ENCODE assay signal across 11 cellular contexts in the genomic region with DNA sequence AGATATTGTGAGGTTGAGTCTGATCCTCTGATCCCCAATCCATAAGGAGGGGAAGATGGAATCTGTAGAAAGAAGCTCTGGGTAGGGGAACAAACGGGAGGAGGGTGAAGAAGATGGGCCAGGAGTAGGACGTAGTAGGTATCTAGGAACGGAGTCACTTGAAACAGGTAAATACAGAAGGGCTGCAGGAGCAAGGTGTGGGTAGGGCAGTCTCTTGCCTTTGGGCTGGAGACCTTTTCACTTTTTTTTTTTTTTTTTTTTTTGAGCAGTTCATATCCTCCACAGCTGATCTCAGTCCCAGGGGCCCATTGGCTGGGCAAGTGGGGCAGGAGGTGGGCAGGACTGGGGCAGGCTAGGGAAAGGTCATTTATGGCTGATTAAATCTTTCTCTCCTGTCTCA. TPM values are rescaled to one million over a fixed set of nuclear protein-coding genes. Genes with fewer than 3 reads are reported as not detected.
DNase-seq lines count a peak whose midpoint lies in the region; ATAC-seq and TF ChIP-seq lines count a peak whose summit lies in the region.
"Had no signal": no experiment of that assay in that cellular context is flagged by ENCODE, and none has a peak within 500 bp of the region (broad histone marks: within the 10 kb centered on the region; RNA-seq: fewer than 3 reads in every experiment).

No MANE protein-coding gene starts in this region.

- H3K36me3 ChIP-seq in esophagus squamous epithelium, result peaks cover 0 to 35% (median 0%) of the 10 kb centered on the region in 3 donors
- H3K36me3 ChIP-seq in smooth muscle cell (ENCODE audit: low read depth), result no peaks in the 10 kb centered on the region

- POLR2A ChIA-PET in T-cell (lab: Charles Lee), result no interaction called here

- H3K4me3 Mint-ChIP-seq in T-helper 2 cell treated with Interferon-gamma antibody and Interleukin-4, amounts not matched to agents 5 μg/mL and 100 μg/mL, for 36 hours, result peak overlapping the region; percentile 97
- H3K4me3 Mint-ChIP-seq in T-cell, result peak overlapping the region; percentile 97 to 99 (median 98)

- H3K79me2 ChIP-seq in smooth muscle cell (ENCODE audit: low read depth), result peaks cover 21% of the 10 kb centered on the region

- TF ChIP-seq CTCF in esophagus squamous epithelium (IDR thresholded peaks at IDR 0.05) (no peak), smooth muscle cell (IDR thresholded peaks at IDR 0.05; ENCODE audit: borderline replicate concordance, insufficient read depth, poor library complexity, severe bottlenecking) (no peak)

- no peak overlapping the region for H2AFZ ChIP-seq in smooth muscle cell (ENCODE audit: low read depth)

- peak overlapping the region; percentile 97 for H3K4me2 ChIP-seq in smooth muscle cell

- no peak for DNase-seq in T-helper 2 cell treated with Interferon-gamma antibody and Interleukin-4, amounts not matched to agents 5 μg/mL and 100 μg/mL, for 36 hours (ENCODE audit: low spot score)
- DNase-seq in T-helper 2 cell (no peak), T-cell (no peak), esophagus squamous epithelium (lab: John Stamatoyannopoulos, UW) (no peak), smooth muscle cell (lab: John Stamatoyannopoulos, UW; ENCODE audit: unreplicated experiment) (no peak), GM19240 (ENCODE audit: insufficient read length, low spot score) (no peak), midbrain (lab: John Stamatoyannopoulos, UW) (no peak)
- DNase-seq: ACHN, head of caudate nucleus, trophoblast cell had no signal

- H3K9ac ChIP-seq in smooth muscle cell (ENCODE audit: low read depth), result peak overlapping the region; percentile 96

- H3K9me3 Mint-ChIP-seq in T-helper 2 cell treated with Interferon-gamma antibody and Interleukin-4, amounts not matched to agents 5 μg/mL and 100 μg/mL, for 36 hours, result no peaks in the 10 kb centered on the region
- no peaks in the 10 kb centered on the region for H3K9me3 Mint-ChIP-seq in T-cell

- CTCF ChIA-PET in T-cell (lab: Charles Lee), result interaction anchor here (0.6 to 0.7 kb wide), 2 partner anchors 41 to 50 kb away, joined by 3 to 12 read pairs; a partner anchor contains a TSS

- ATAC-seq in T-cell (replicated peaks in 1 of 4) (no peak), GM19452 (IDR thresholded peaks at IDR 0.05; ENCODE audit: unreplicated experiment) (no peak)

- H3K4me1 ChIP-seq in esophagus squamous epithelium (peaks cover 18 to 82% (median 37%) of the 10 kb centered on the region in 3 donors), smooth muscle cell (ENCODE audit: low read depth) (peaks cover 16% of the 10 kb centered on the region)

- peaks cover 27% of the 10 kb centered on the region for H3K4me1 Mint-ChIP-seq in T-helper 2 cell treated with Interferon-gamma antibody and Interleukin-4, amounts not matched to agents 5 μg/mL and 100 μg/mL, for 36 hours (ENCODE audit: low read depth)
- peaks cover 47 to 60% (median 55%) of the 10 kb centered on the region in 3 donors for H3K4me1 Mint-ChIP-seq in T-cell

- H3K36me3 Mint-ChIP-seq in T-helper 2 cell treated with Interferon-gamma antibody and Interleukin-4, amounts not matched to agents 5 μg/mL and 100 μg/mL, for 36 hours (ENCODE audit: low read depth), result peaks cover 5% of the 10 kb centered on the region
- H3K36me3 Mint-ChIP-seq in T-cell, result peaks cover 8% of the 10 kb centered on the region

- peak overlapping the region; percentile 83 to 100 (median 86) for H3K4me3 ChIP-seq in esophagus squamous epithelium
- no peak overlapping the region for H3K4me3 ChIP-seq in smooth muscle cell

- H4K20me1 ChIP-seq in smooth muscle cell (ENCODE audit: low read depth), result no peaks in the 10 kb centered on the region

- no peaks in the 10 kb centered on the region for H3K27me3 ChIP-seq in esophagus squamous epithelium
- H3K27me3 ChIP-seq in smooth muscle cell (ENCODE audit: low read depth), result no peaks in the 10 kb centered on the region

- H3K9me3 ChIP-seq in esophagus squamous epithelium, result no peaks in the 10 kb centered on the region
- no peaks in the 10 kb centered on the region for H3K9me3 ChIP-seq in smooth muscle cell (replicated peaks; ENCODE audit: low read depth)

- peak overlapping the region; percentile 46 for H3K27ac Mint-ChIP-seq in T-helper 2 cell treated with Interferon-gamma antibody and Interleukin-4, amounts not matched to agents 5 μg/mL and 100 μg/mL, for 36 hours
- peak overlapping the region; percentile 47 to 48 for H3K27ac Mint-ChIP-seq in T-cell

- no peaks in the 10 kb centered on the region for H3K27me3 Mint-ChIP-seq in T-helper 2 cell treated with Interferon-gamma antibody and Interleukin-4, amounts not matched to agents 5 μg/mL and 100 μg/mL, for 36 hours (ENCODE audit: low read depth)
- H3K27me3 Mint-ChIP-seq in T-cell, result no peaks in the 10 kb centered on the region

- H3K27ac ChIP-seq in esophagus squamous epithelium (peak overlapping the region in 3 of 4 donors; percentile 96 to 100 (median 96)), smooth muscle cell (ENCODE audit: low read depth) (no peak overlapping the region)

- 75 to 88% methylated on average over 3 of the region's 3 CpGs for WGBS in esophagus squamous epithelium, 2 donors
- 91% methylated on average over 3 of the region's 3 CpGs for WGBS in smooth muscle cell (ENCODE audit: low lambda C conversion rate)

- no peaks in the 10 kb centered on the region for H3F3A ChIP-seq in smooth muscle cell (ENCODE audit: low read depth)

- intact Hi-C loops in esophagus squamous epithelium (cut with DNase I), result no loop called here

- no peak for TF ChIP-seq POLR2A in esophagus squamous epithelium (IDR thresholded peaks at IDR 0.05)

RNA-seq across cellular contexts. Expression of a gene that starts 1.5 kb away (rescaled TPM):
- total RNA-seq in T-cell, result 10 to 100 TPM; 13.0 to 28.6 (median 27.0) TPM
- 10 to 100 TPM; 55.1 to 87.2 (median 58.6) TPM for total RNA-seq in esophagus squamous epithelium
- 24.6 and 30.3 TPM in 2 replicates for total RNA-seq in smooth muscle cell
- 47.9 and 53.9 TPM in 2 replicates for polyA plus RNA-seq in smooth muscle cell

RNA-seq across cellular contexts. Expression of a gene that starts 1.9 kb away (rescaled TPM):
- total RNA-seq in T-cell (10 to 100 TPM; 12.4 to 32.8 (median 27.1) TPM), esophagus squamous epithelium (10 to 100 TPM; 22.4 to 37.0 (median 28.6) TPM), smooth muscle cell (5.4 and 5.6 TPM in 2 replicates)
- 19.5 and 22.1 TPM in 2 replicates for polyA plus RNA-seq in smooth muscle cell

RNA-seq across cellular contexts. Expression of a gene that starts 22.8 kb away (rescaled TPM):
- total RNA-seq in T-cell (10 to 100 TPM in 3 of 5 donors, 1 to 10 TPM in 2; 9.9 to 14.7 (median 13.2) TPM), esophagus squamous epithelium (10 to 100 TPM in 2 of 4 donors, 1 to 10 TPM in 2; 6.2 to 15.8 (median 9.3) TPM), smooth muscle cell (11.0 and 19.2 TPM in 2 replicates)
- 24.3 and 25.6 TPM in 2 replicates for polyA plus RNA-seq in smooth muscle cell

RNA-seq across cellular contexts. Expression of a gene that starts 28.1 kb away (rescaled TPM):
- total RNA-seq in T-cell (1 to 10 TPM in 4 of 5 donors, under 1 TPM in 1; 0.76 to 5.0 (median 1.3) TPM), esophagus squamous epithelium (10 to 100 TPM; 11.6 to 84.4 (median 35.3) TPM), smooth muscle cell (0.85 TPM in 2 replicates)
- polyA plus RNA-seq in smooth muscle cell, result 1.7 and 3.0 TPM in 2 replicates

RNA-seq across cellular contexts. Expression of a gene that starts 35.1 kb away (rescaled TPM):
- total RNA-seq in T-cell, result 10 to 100 TPM; 15.3 to 27.9 (median 16.4) TPM
- 1 to 10 TPM; 2.5 to 4.6 (median 3.7) TPM for total RNA-seq in esophagus squamous epithelium
- 1.6 and 2.1 TPM in 2 replicates for total RNA-seq in smooth muscle cell
- polyA plus RNA-seq in smooth muscle cell, result 12.2 and 13.9 TPM in 2 replicates
